In genomic region chr11:8720868-8721739, GRCh38 we compare ENCODE assay signal across 2 cellular contexts.
TF ChIP-seq lines count a peak whose summit lies in the region.

No MANE protein-coding gene starts in this region.

TF ChIP-seq in SK-N-SH, 30 proteins besides CTCF, POLR2A, EP300 and RAD21 (continued from another document):
- no peak for TF ChIP-seq REST (IDR thresholded peaks at IDR 0.05; ENCODE audit: low read depth, low read length)
- no peak for TF ChIP-seq RXRA (IDR thresholded peaks at IDR 0.05; ENCODE audit: borderline replicate concordance, low read depth)
- no peak for TF ChIP-seq RCOR1 (IDR thresholded peaks at IDR 0.05; ENCODE audit: low read length)
- TF ChIP-seq CHD2 (IDR thresholded peaks at IDR 0.05; ENCODE audit: low read length, partially characterized antibody) = no peak
- no peak for TF ChIP-seq POLR2AphosphoS5 (IDR thresholded peaks at IDR 0.05; ENCODE audit: low read depth, low read length)
- TF ChIP-seq TAF1 (IDR thresholded peaks at IDR 0.05; ENCODE audit: borderline replicate concordance, low read depth, low read length) = no peak
- TF ChIP-seq MXI1 (IDR thresholded peaks at IDR 0.05; ENCODE audit: low read depth, low read length) = no peak
- no peak for TF ChIP-seq JUND (IDR thresholded peaks at IDR 0.05)
- no peak for TF ChIP-seq USF1 (IDR thresholded peaks at IDR 0.05; ENCODE audit: borderline replicate concordance, low read depth)
- TF ChIP-seq SMC3 (IDR thresholded peaks at IDR 0.05; ENCODE audit: low read depth, low read length) = no peak
- no peak for TF ChIP-seq MAX (IDR thresholded peaks at IDR 0.05; ENCODE audit: low read depth)

TF ChIP-seq in SK-N-SH treated with all-trans-retinoic acid at 6 μM for 48 hours, 23 proteins besides CTCF, POLR2A, EP300 and RAD21 (continued from another document):
- no peak for TF ChIP-seq CSRNP3 (CRISPR knock-in tag; IDR thresholded peaks at IDR 0.05)
